9 cellular contexts compared by ENCODE assay signal in the genomic region with DNA sequence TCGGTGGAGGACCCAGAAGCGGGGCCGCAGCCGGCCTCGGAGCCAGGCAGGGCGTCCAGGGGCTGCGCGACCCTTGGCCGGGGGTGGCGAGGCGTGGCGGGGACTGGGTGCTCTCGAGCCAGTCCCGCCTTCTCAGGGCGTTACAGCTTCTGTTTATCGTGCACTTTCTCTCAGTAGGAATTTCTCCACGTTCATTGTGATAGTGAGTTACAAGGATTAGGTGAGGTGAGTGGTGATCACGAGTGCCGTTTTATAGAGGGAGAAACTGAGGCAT. TPM values are rescaled to one million over a fixed set of nuclear protein-coding genes. Genes with fewer than 3 reads are reported as not detected.
A peak's percentile ranks its signal among the peaks of the same experiment; 100 is the strongest.
DNase-seq lines count a peak whose midpoint lies in the region; ATAC-seq and TF ChIP-seq lines count a peak whose summit lies in the region.
"Had no signal": no experiment of that assay in that cellular context is flagged by ENCODE, and none has a peak within 500 bp of the region (broad histone marks: within the 10 kb centered on the region; RNA-seq: fewer than 3 reads in every experiment).

No MANE protein-coding gene starts in this region.

- in situ Hi-C loops in astrocyte of the spinal cord (cut with HindIII; ENCODE audit: low sequenced_read_pairs) = no loop called here

- ATAC-seq in HG02938 (IDR thresholded peaks at IDR 0.05; ENCODE audit: unreplicated experiment) = peak; percentile 9
- ATAC-seq in right lobe of liver = peak in 3 of 4 donors; percentile 9 to 18 (median 11)
- ATAC-seq in GM21717 (IDR thresholded peaks at IDR 0.05; ENCODE audit: unreplicated experiment) = no peak

- POLR2A ChIA-PET in BJ (lab: Charles Lee) = interaction anchor here (0.5 to 0.6 kb wide), 2 partner anchors 10 to 119 kb away, joined by 3 read pairs; no protein-coding TSS in a partner anchor

- H3K27me3 ChIP-seq in BJ (ENCODE audit: control insufficient read depth, insufficient read depth, low read length) (no peaks in the 10 kb centered on the region), right lobe of liver (no peaks in the 10 kb centered on the region), uterus (no peaks in the 10 kb centered on the region)

- H3K9me3 ChIP-seq in right lobe of liver (no peaks in the 10 kb centered on the region), uterus (no peaks in the 10 kb centered on the region)

- no peak for DNase-seq in BJ (ENCODE audit: low read depth)
- DNase-seq in astrocyte of the spinal cord (ENCODE audit: low read depth, low spot score) = no peak
- DNase-seq in right lobe of liver = peak in 1 of 3 donors; percentile 73
- DNase-seq in uterus = no peak
- no peak for DNase-seq in germinal center (ENCODE audit: low spot score)
- DNase-seq in NCI-H2107 treated with DMSO at 0.1 percent for 48 hours (lab: John Stamatoyannopoulos, UW; ENCODE audit: unreplicated experiment) = no peak

- CTCF ChIA-PET in BJ (lab: Yijun Ruan, JAX) = interaction anchor here (0.6 to 1.8 kb wide), 6 partner anchors 13 to 185 kb away, joined by 3 to 5 read pairs (median 4); a partner anchor contains a TSS

- TF ChIP-seq POLR2A in right lobe of liver (IDR thresholded peaks at IDR 0.05) = no peak
- TF ChIP-seq POLR2A in uterus (IDR thresholded peaks at IDR 0.05) = no peak

- intact Hi-C loops in right lobe of liver (cut with DNase I) = no loop called here
- intact Hi-C loops in uterus (cut with DNase I; ENCODE audit: low total_unique reads) = no loop called here

- H3K36me3 ChIP-seq in BJ (ENCODE audit: control insufficient read depth, insufficient read depth, low read length) (peaks cover 8% of the 10 kb centered on the region), right lobe of liver (peaks cover 0 to 2% (median 1%) of the 10 kb centered on the region in 4 donors), uterus (no peaks in the 10 kb centered on the region)

- TF ChIP-seq CTCF in BJ (IDR thresholded peaks at IDR 0.05; ENCODE audit: insufficient read depth, low read depth, low read length) (no peak), astrocyte of the spinal cord (IDR thresholded peaks at IDR 0.05; ENCODE audit: low read depth, low read length) (no peak), right lobe of liver (IDR thresholded peaks at IDR 0.05) (no peak), uterus (IDR thresholded peaks at IDR 0.05) (no peak)

- H3K4me3 ChIP-seq in BJ (ENCODE audit: low read depth, low read length) = peak overlapping the region; percentile 100
- H3K4me3 ChIP-seq in astrocyte of the spinal cord (ENCODE audit: low read depth, low read length) = peak overlapping the region; percentile 92
- peak overlapping the region; percentile 82 to 98 (median 93) for H3K4me3 ChIP-seq in right lobe of liver
- H3K4me3 ChIP-seq in uterus = peak overlapping the region; percentile 78 to 95

- peak overlapping the region; percentile 73 to 82 (median 76) for H3K27ac ChIP-seq in right lobe of liver
- H3K27ac ChIP-seq in uterus = peak overlapping the region; percentile 73 to 91

- WGBS in right lobe of liver (ENCODE audit: insufficient coverage, low coverage, low lambda C conversion rate, missing lambda C conversion rate) = 0% methylated on average over 1 of the region's 19 CpGs

- H3K4me1 ChIP-seq in right lobe of liver = peaks cover 0 to 66% (median 30%) of the 10 kb centered on the region in 4 donors
- peaks cover 11 to 12% of the 10 kb centered on the region in 2 donors for H3K4me1 ChIP-seq in uterus

RNA-seq across cellular contexts. Expression of a gene that starts 0.6 kb away (rescaled TPM):
- polyA plus RNA-seq in BJ (2011; rRNA removed) = 50.9 and 72.1 TPM in 2 replicates
- 64.1 and 75.0 TPM in 2 replicates for polyA minus RNA-seq in BJ (2011; rRNA and poly(A)+ RNA removed)
- total RNA-seq in right lobe of liver (100 to 1,000 TPM in 1 of 6 experiments, 10 to 100 TPM in 5; 44.5 to 102 (median 62.5) TPM), uterus (10 to 100 TPM; 21.2 to 80.9 (median 32.7) TPM)

RNA-seq across cellular contexts. Expression of a gene that starts 13.1 kb away (rescaled TPM):
- polyA plus RNA-seq in BJ (2011; rRNA removed) = 140 and 156 TPM in 2 replicates
- polyA minus RNA-seq in BJ (2011; rRNA and poly(A)+ RNA removed) = 25.6 and 39.8 TPM in 2 replicates
- total RNA-seq in right lobe of liver = 10 to 100 TPM; 32.1 to 65.8 (median 37.5) TPM
- total RNA-seq in uterus = 100 to 1,000 TPM in 1 of 4 donors, 10 to 100 TPM in 3; 17.6 to 106 (median 31.0) TPM

RNA-seq across cellular contexts. Expression of a gene that starts 25.0 kb away (rescaled TPM):
- polyA plus RNA-seq in BJ (2011; rRNA removed) = not detected in 2 replicates
- polyA minus RNA-seq in BJ (2011; rRNA and poly(A)+ RNA removed) = not detected in 2 replicates
- not detected for total RNA-seq in right lobe of liver
- total RNA-seq in uterus = not detected
- total RNA-seq: pulmonary artery endothelial cell had no signal

RNA-seq across cellular contexts. Expression of a gene that starts 54.8 kb away (rescaled TPM):
- not detected in 2 replicates for polyA plus RNA-seq in BJ (2011; rRNA removed)
- not detected in 2 replicates for polyA minus RNA-seq in BJ (2011; rRNA and poly(A)+ RNA removed)
- total RNA-seq in right lobe of liver = 1 to 10 TPM in 1 of 6 experiments, under 1 TPM in 5; 0.26 to 1.7 (median 0.48) TPM
- total RNA-seq in uterus = 1 to 10 TPM in 3 of 4 donors, not detected in 1; 1.4 to 3.1 (median 2.4) TPM
- total RNA-seq: pulmonary artery endothelial cell had no signal
